ENCODE assay signal across 22 cellular contexts in the genomic region with DNA sequence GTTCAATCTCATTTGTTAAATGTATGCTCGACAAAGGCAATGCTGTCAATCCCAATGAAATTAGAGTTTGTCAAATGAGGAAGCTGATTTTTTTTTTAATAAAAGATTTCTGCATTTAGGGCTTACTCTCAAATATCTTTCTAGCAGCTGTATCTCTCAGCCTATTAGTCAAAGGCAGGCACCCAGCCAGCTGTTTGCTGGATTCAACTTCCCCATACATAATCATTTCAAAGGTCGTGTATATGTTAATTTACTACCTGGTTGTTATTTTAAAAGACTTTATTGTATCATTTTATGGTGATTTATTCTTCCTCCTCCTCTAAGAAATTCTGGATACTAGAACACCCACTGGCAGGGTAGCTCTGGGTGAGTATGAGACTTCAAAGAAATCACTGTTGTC. TPM values are rescaled to one million over a fixed set of nuclear protein-coding genes. Genes with fewer than 3 reads are reported as not detected.
DNase-seq lines count a peak whose midpoint lies in the region; ATAC-seq, FAIRE-seq and TF ChIP-seq lines count a peak whose summit lies in the region.
"Had no signal": no experiment of that assay in that cellular context is flagged by ENCODE, and none has a peak within 500 bp of the region (broad histone marks: within the 10 kb centered on the region; RNA-seq: fewer than 3 reads in every experiment).

No MANE protein-coding gene starts in this region.

- H3K4me3 Mint-ChIP-seq in CD14-positive monocyte: no peak overlapping the region
- H3K4me3 Mint-ChIP-seq: CD4-positive, CD25-positive, alpha-beta regulatory T cell; CD8-positive, alpha-beta T cell had no signal

- no peaks in the 10 kb centered on the region for H3K36me3 Mint-ChIP-seq in CD14-positive monocyte
- H3K36me3 Mint-ChIP-seq: CD4-positive, CD25-positive, alpha-beta regulatory T cell; CD8-positive, alpha-beta T cell had no signal

- intact Hi-C loops in mucosa of descending colon (cut with DNase I, micrococcal nuclease): no loop called here
- intact Hi-C loops in CD14-positive monocyte (cut with micrococcal nuclease): no loop called here
- intact Hi-C loops in gastrocnemius medialis (cut with DNase I; ENCODE audit: low total_unique reads): no loop called here

- H3K27me3 ChIP-seq in MG63 (no peaks in the 10 kb centered on the region), gastrocnemius medialis (no peaks in the 10 kb centered on the region)

- peaks cover 16% of the 10 kb centered on the region for H3K4me1 Mint-ChIP-seq in CD14-positive monocyte
- H3K4me1 Mint-ChIP-seq: CD4-positive, CD25-positive, alpha-beta regulatory T cell had no signal

- no peak for TF ChIP-seq POLR2A in gastrocnemius medialis (IDR thresholded peaks at IDR 0.05)

- H3K36me3 ChIP-seq in MG63: no peaks in the 10 kb centered on the region
- H3K36me3 ChIP-seq in mucosa of descending colon (ENCODE audit: low read depth): no peaks in the 10 kb centered on the region
- no peaks in the 10 kb centered on the region for H3K36me3 ChIP-seq in gastrocnemius medialis

- H3K9me3 ChIP-seq in MG63 (no peaks in the 10 kb centered on the region), mucosa of descending colon (no peaks in the 10 kb centered on the region), gastrocnemius medialis (no peaks in the 10 kb centered on the region)
- H3K9me3 ChIP-seq: Caco-2 had no signal

- TF ChIP-seq CTCF in mucosa of descending colon (IDR thresholded peaks at IDR 0.05): no peak
- TF ChIP-seq CTCF in CD14-positive monocyte (IDR thresholded peaks at IDR 0.05): no peak
- TF ChIP-seq CTCF in gastrocnemius medialis (IDR thresholded peaks at IDR 0.05 in 4 of 5, conservative IDR thresholded peaks at IDR 0.05 in 1 of 5): no peak

- peak; percentile 23 for DNase-seq in MG63
- peak; percentile 49 for DNase-seq in NCI-H69 (lab: John Stamatoyannopoulos, UW)
- peak in 2 of 3 donors; percentile 50 to 74 for DNase-seq in mucosa of descending colon
- no peak for DNase-seq in CD14-positive monocyte (ENCODE audit: low spot score)
- no peak for DNase-seq in left lobe of liver (ENCODE audit: low spot score)
- no peak for DNase-seq in G401 (ENCODE audit: low spot score)
- no peak for DNase-seq in gastrocnemius medialis
- DNase-seq: C1 segment of cervical spinal cord; Caco-2; CD4-positive, CD25-positive, alpha-beta regulatory T cell; CD8-positive, alpha-beta T cell; DMS53; DMS79 treated with DMSO at 0.1 percent for 48 hours; GM23248; H7; HCEC 1CT had no signal

- H3K27me3 Mint-ChIP-seq in CD14-positive monocyte (ENCODE audit: low read depth in 3 of 3): peaks cover 5 to 9% (median 8%) of the 10 kb centered on the region in 3 donors
- H3K27me3 Mint-ChIP-seq: CD4-positive, CD25-positive, alpha-beta regulatory T cell had no signal

- no peak overlapping the region for H3K27ac Mint-ChIP-seq in CD14-positive monocyte
- H3K27ac Mint-ChIP-seq: CD4-positive, CD25-positive, alpha-beta regulatory T cell; CD8-positive, alpha-beta T cell had no signal

- H3K4me3 ChIP-seq in MG63 (no peak overlapping the region), mucosa of descending colon (no peak overlapping the region), gastrocnemius medialis (no peak overlapping the region)
- H3K4me3 ChIP-seq: GM23248 had no signal

- in situ Hi-C loops in G401 (cut with HindIII; ENCODE audit: low sequenced_read_pairs) (no loop called here), gastrocnemius medialis (cut with MboI; ENCODE audit: low sequenced_read_pairs in 4 of 4) (no loop called here)

- peak; percentile 69 for FAIRE-seq in colon (lab: Jason Lieb, UNC)
- FAIRE-seq: G401.6, GM12892, H1 had no signal

- peaks cover 9% of the 10 kb centered on the region for H3K4me1 ChIP-seq in mucosa of descending colon (ENCODE audit: low read depth)
- peaks cover 0 to 25% of the 10 kb centered on the region in 2 donors for H3K4me1 ChIP-seq in gastrocnemius medialis
- H3K4me1 ChIP-seq: Caco-2 had no signal

- H3K27ac ChIP-seq in gastrocnemius medialis: no peak overlapping the region
- H3K27ac ChIP-seq: GM23248 had no signal

- H3K9me3 Mint-ChIP-seq in CD14-positive monocyte: no peaks in the 10 kb centered on the region
- H3K9me3 Mint-ChIP-seq: CD4-positive, CD25-positive, alpha-beta regulatory T cell; CD8-positive, alpha-beta T cell had no signal

- ATAC-seq in mucosa of descending colon: peak; percentile 79
- ATAC-seq in left lobe of liver: no peak
- ATAC-seq in gastrocnemius medialis: no peak
- ATAC-seq: CD8-positive, alpha-beta T cell had no signal

RNA-seq across cellular contexts. Expression of gene RAI2, which starts 27.1 kb away (rescaled TPM):
- total RNA-seq in MG63 (2014; rRNA removed; shearing (Covaris generic); ENCODE audit: low replicate concordance): not detected in 2 replicates
- 10 to 100 TPM in 1 of 3 donors, 1 to 10 TPM in 2; 3.6 to 20.7 (median 4.7) TPM for total RNA-seq in mucosa of descending colon
- not detected for polyA plus RNA-seq in CD14-positive monocyte
- total RNA-seq in left lobe of liver: 2.1 TPM
- not detected in 2 replicates for total RNA-seq in G401 (2014; rRNA removed; shearing (Covaris generic))
- total RNA-seq in gastrocnemius medialis: 1 to 10 TPM; 2.5 to 8.5 (median 4.6) TPM
- total RNA-seq: A172, A673, GM23248 had no signal
- polyA plus RNA-seq: GM23248 had no signal

Comparison
In these comparisons a context has a peak if more than half of its experiments do, and no peak if none do; other contexts are left out.
1. DNase-seq: peak in MG63 (single experiment), NCI-H69 (single experiment) and mucosa of descending colon (2 of 3); none in CD14-positive monocyte (single experiment), left lobe of liver (single experiment), G401 (single experiment) and gastrocnemius medialis (0 of 2).